Comparison of ENCODE assay signal across 27 cellular contexts in genomic region chr1:75328691-75329090, GRCh38.
"Had no signal": no experiment of that assay in that cellular context is flagged by ENCODE, and none has a peak within 500 bp of the region (broad histone marks: within the 10 kb centered on the region; RNA-seq: fewer than 3 reads in every experiment).

No MANE protein-coding gene starts in this region.

- H3K4me1 ChIP-seq: adrenal gland, ascending aorta, right atrium auricular region, thyroid gland, upper lobe of right lung had no signal

- H3K36me3 ChIP-seq: adrenal gland, ascending aorta, brain microvascular endothelial cell, right atrium auricular region, thyroid gland, upper lobe of right lung had no signal

- H3K27ac ChIP-seq: adrenal gland, ascending aorta, brain microvascular endothelial cell, dorsolateral prefrontal cortex, right atrium auricular region, thyroid gland, upper lobe of right lung had no signal

- H3K27me3 ChIP-seq: adrenal gland, ascending aorta, brain microvascular endothelial cell, dorsolateral prefrontal cortex, right atrium auricular region, thyroid gland, upper lobe of right lung had no signal

- FAIRE-seq: endothelial cell of umbilical vein, frontal cortex had no signal

- H3K4me3 ChIP-seq: adrenal gland, ascending aorta, dorsolateral prefrontal cortex, lung, right atrium auricular region, thyroid gland, upper lobe of right lung had no signal

- DNase-seq: activated B cell treated with CpG ODN at 0.5 μM for 24 hours; activated CD4-positive, alpha-beta T cell treated with anti-CD3 and anti-CD28 coated beads for 36 hours; activated CD4-positive, alpha-beta T cell treated with anti-CD3 and anti-CD28 coated beads, Interleukin-2, amount 50 U/mL, for 4 hours; activated CD8-positive, alpha-beta memory T cell treated with anti-CD3 and anti-CD28 coated beads for 24 hours; activated CD8-positive, alpha-beta memory T cell treated with anti-CD3 and anti-CD28 coated beads, Interleukin-2, amount 50 U/mL, for 4 hours; activated naive CD4-positive, alpha-beta T cell; activated T-cell treated with anti-CD3 and anti-CD28 coated beads, Interleukin-2, amount 50 U/mL, for 24 hours; adrenal gland; brain microvascular endothelial cell; central memory CD4-positive, alpha-beta T cell; dorsolateral prefrontal cortex; effector memory CD8-positive, alpha-beta T cell; hippocampal formation; naive thymus-derived CD4-positive, alpha-beta T cell; stimulated activated CD4-positive, alpha-beta T cell treated with anti-CD3 and anti-CD28 coated beads, Interleukin-12 subunit alpha, Interleukin-12 subunit beta, amount 100 ng/mL, for 4 hours; substantia nigra; T-helper 9 cell; thyroid gland; upper lobe of right lung had no signal

- H3K9me3 ChIP-seq: adrenal gland, ascending aorta, right atrium auricular region, thyroid gland, upper lobe of right lung had no signal

- ATAC-seq: activated CD4-positive, alpha-beta T cell treated with anti-CD3 and anti-CD28 coated beads for 36 hours; activated T-helper 17 cell treated with anti-CD3 and anti-CD28 coated beads, Interleukin-2, amount 50 U/mL, for 72 hours; effector memory CD8-positive, alpha-beta T cell; esophagus mucosa; left lobe of liver; naive thymus-derived CD4-positive, alpha-beta T cell; upper lobe of right lung had no signal
